Comparison of ENCODE assay signal across 12 cellular contexts in genomic region chr11:94469416-94469815, GRCh38. TPM values are rescaled to one million over a fixed set of nuclear protein-coding genes. Genes with fewer than 3 reads are reported as not detected.
DNase-seq lines count a peak whose midpoint lies in the region; ATAC-seq and TF ChIP-seq lines count a peak whose summit lies in the region.
"Had no signal": no experiment of that assay in that cellular context is flagged by ENCODE, and none has a peak within 500 bp of the region (broad histone marks: within the 10 kb centered on the region; RNA-seq: fewer than 3 reads in every experiment).

No MANE protein-coding gene starts in this region.

- no peak for TF ChIP-seq EP300 in upper lobe of left lung (IDR thresholded peaks at IDR 0.05)

- no peak for TF ChIP-seq POLR2A in upper lobe of left lung (IDR thresholded peaks at IDR 0.05)

- H3K9me3 ChIP-seq in upper lobe of left lung, result no peaks in the 10 kb centered on the region
- H3K9me3 ChIP-seq: colonic mucosa, gastroesophageal sphincter had no signal

- H3K27me3 ChIP-seq in upper lobe of left lung, result no peaks in the 10 kb centered on the region
- H3K27me3 ChIP-seq: colonic mucosa, gastroesophageal sphincter had no signal

- no peak for TF ChIP-seq CTCF in activated B cell treated with CpG ODN at 0.5 μM for 24 hours (IDR thresholded peaks at IDR 0.05)
- no peak for TF ChIP-seq CTCF in type B pancreatic cell (conservative IDR thresholded peaks at IDR 0.05)
- TF ChIP-seq CTCF in upper lobe of left lung (IDR thresholded peaks at IDR 0.05), result no peak

- H3K4me3 Mint-ChIP-seq in activated B cell treated with CpG ODN at 0.5 μM for 24 hours, result no peak overlapping the region
- no peak overlapping the region for H3K4me3 Mint-ChIP-seq in type B pancreatic cell
- H3K4me3 Mint-ChIP-seq: H9 had no signal

- CTCF ChIA-PET in activated B cell treated with CpG ODN at 0.5 μM for 24 hours (lab: Charles Lee), result no interaction called here

- H3K27me3 Mint-ChIP-seq in activated B cell treated with CpG ODN at 0.5 μM for 24 hours (no peaks in the 10 kb centered on the region), type B pancreatic cell (no peaks in the 10 kb centered on the region)

- H3K36me3 Mint-ChIP-seq in activated B cell treated with CpG ODN at 0.5 μM for 24 hours (ENCODE audit: low read depth), result peaks cover 65% of the 10 kb centered on the region
- peaks cover 26% of the 10 kb centered on the region for H3K36me3 Mint-ChIP-seq in type B pancreatic cell

- ATAC-seq in GM18868 (IDR thresholded peaks at IDR 0.05; ENCODE audit: unreplicated experiment), result peak; percentile 91
- ATAC-seq in GM21423 (IDR thresholded peaks at IDR 0.05; ENCODE audit: unreplicated experiment), result peak; percentile 89
- peak; percentile 89 for ATAC-seq in HG03064 (IDR thresholded peaks at IDR 0.05; ENCODE audit: low read depth, unreplicated experiment)
- peak; percentile 66 for ATAC-seq in activated B cell treated with CpG ODN at 0.5 μM for 24 hours (ENCODE audit: low read depth)
- no peak for ATAC-seq in upper lobe of left lung (ENCODE audit: low FRiP score in 2 of 2)
- ATAC-seq: gastroesophageal sphincter had no signal

- H3K4me1 ChIP-seq in upper lobe of left lung, result no peaks in the 10 kb centered on the region
- H3K4me1 ChIP-seq: colonic mucosa, gastroesophageal sphincter had no signal

- H3K27ac Mint-ChIP-seq in activated B cell treated with CpG ODN at 0.5 μM for 24 hours, result no peak overlapping the region
- no peak overlapping the region for H3K27ac Mint-ChIP-seq in type B pancreatic cell
- H3K27ac Mint-ChIP-seq: H9 had no signal

- peaks cover 0 to 65% (median 6%) of the 10 kb centered on the region in 4 donors for H3K36me3 ChIP-seq in upper lobe of left lung
- H3K36me3 ChIP-seq: colonic mucosa had no signal

- WGBS in upper lobe of left lung, 2 donors, result 84 to 94% methylated on average over 2 of the region's 2 CpGs

- H3K27ac ChIP-seq in upper lobe of left lung, result no peak overlapping the region
- H3K27ac ChIP-seq: colonic mucosa, gastroesophageal sphincter had no signal

- POLR2A ChIA-PET in activated B cell treated with CpG ODN at 0.5 μM for 24 hours (lab: Charles Lee), result no interaction called here

- intact Hi-C loops in activated B cell treated with CpG ODN at 0.5 μM for 24 hours (cut with micrococcal nuclease), result no loop called here

- no peak overlapping the region for H3K4me3 ChIP-seq in upper lobe of left lung
- H3K4me3 ChIP-seq: colonic mucosa, gastroesophageal sphincter had no signal

- DNase-seq in activated B cell treated with CpG ODN at 0.5 μM for 24 hours (no peak), type B pancreatic cell (ENCODE audit: extremely low spot score, unreplicated experiment) (no peak), Ammon's horn (ENCODE audit: low spot score) (no peak), upper lobe of left lung (no peak)
- no peak for DNase-seq in stimulated activated CD4-positive, alpha-beta T cell treated with anti-CD3 and anti-CD28 coated beads, Interleukin-2, amount 100 ng/mL, for 24 hours
- DNase-seq: colonic mucosa, H9, NCI-H1092 treated with DMSO at 0.1 percent for 48 hours had no signal

- H3K4me1 Mint-ChIP-seq in activated B cell treated with CpG ODN at 0.5 μM for 24 hours (peaks cover 9% of the 10 kb centered on the region), type B pancreatic cell (ENCODE audit: unreplicated experiment) (no peaks in the 10 kb centered on the region)

- H3K9me3 Mint-ChIP-seq in activated B cell treated with CpG ODN at 0.5 μM for 24 hours (no peaks in the 10 kb centered on the region), type B pancreatic cell (no peaks in the 10 kb centered on the region)
- H3K9me3 Mint-ChIP-seq: H9 had no signal

RNA-seq across cellular contexts. Expression of gene MRE11, which starts 24.2 kb away (rescaled TPM):
- 39.7 and 40.1 TPM in 2 replicates for total RNA-seq in activated B cell treated with CpG ODN at 0.5 μM for 24 hours
- 22.6 and 37.6 TPM in 2 replicates for total RNA-seq in type B pancreatic cell (ENCODE audit: low replicate concordance)
- 10 to 100 TPM in 5 of 6 donors, 1 to 10 TPM in 1; 6.7 to 24.7 (median 16.3) TPM for total RNA-seq in upper lobe of left lung

RNA-seq across cellular contexts. Expression of gene ANKRD49, which starts 24.4 kb away (rescaled TPM):
- total RNA-seq in activated B cell treated with CpG ODN at 0.5 μM for 24 hours (39.5 and 46.5 TPM in 2 replicates), type B pancreatic cell (ENCODE audit: low replicate concordance) (15.0 and 21.7 TPM in 2 replicates), upper lobe of left lung (10 to 100 TPM in 5 of 6 donors, 1 to 10 TPM in 1; 9.5 to 42.7 (median 18.4) TPM)

RNA-seq across cellular contexts. Expression of gene C11orf97, which starts 42.8 kb away (rescaled TPM):
- not detected in 2 replicates for total RNA-seq in activated B cell treated with CpG ODN at 0.5 μM for 24 hours
- total RNA-seq in type B pancreatic cell (ENCODE audit: low replicate concordance), result not detected in 2 replicates
- total RNA-seq in upper lobe of left lung, result 10 to 100 TPM in 2 of 6 donors, 1 to 10 TPM in 2, under 1 TPM in 1, not detected in 1; 0.31 to 14.7 (median 4.1) TPM
- total RNA-seq: colonic mucosa, gastroesophageal sphincter, H9 had no signal

Comparison
In these comparisons a context has a peak if more than half of its experiments do, and no peak if none do; other contexts are left out.
1. ATAC-seq: peak in GM18868 (single experiment), GM21423 (single experiment), HG03064 (single experiment) and activated B cell treated with CpG ODN at 0.5 μM for 24 hours (single experiment); none in upper lobe of left lung (0 of 2).